In genomic region chr2:8817219-8817618, GRCh38 we compare ENCODE assay signal across 2 cellular contexts.
TF ChIP-seq lines count a peak whose summit lies in the region.

No MANE protein-coding gene starts in this region.

TF ChIP-seq in HepG2, 621 proteins besides CTCF, POLR2A, EP300 and RAD21:
- TF ChIP-seq MAFF (IDR thresholded peaks at IDR 0.05; ENCODE audit: low read depth, low read length) (peak; percentile 81), JARID2 (CRISPR knock-in tag; IDR thresholded peaks at IDR 0.05; ENCODE audit: insufficient replicate concordance) (no peak), GPN1 (CRISPR knock-in tag; IDR thresholded peaks at IDR 0.05; ENCODE audit: borderline replicate concordance) (no peak), MAFK (conservative IDR thresholded peaks at IDR 0.05 in 1 of 2, IDR thresholded peaks at IDR 0.05 in 1 of 2; ENCODE audit: low read length in 2 of 2) (peak; percentile 81 to 86), ZFP36L1 (CRISPR knock-in tag; IDR thresholded peaks at IDR 0.05) (no peak)

TF ChIP-seq in K562, 482 proteins besides CTCF, POLR2A, EP300 and RAD21:
- TF ChIP-seq FOXJ3 (CRISPR knock-in tag; IDR thresholded peaks at IDR 0.05), result no peak
- TF ChIP-seq, protein P1, sequence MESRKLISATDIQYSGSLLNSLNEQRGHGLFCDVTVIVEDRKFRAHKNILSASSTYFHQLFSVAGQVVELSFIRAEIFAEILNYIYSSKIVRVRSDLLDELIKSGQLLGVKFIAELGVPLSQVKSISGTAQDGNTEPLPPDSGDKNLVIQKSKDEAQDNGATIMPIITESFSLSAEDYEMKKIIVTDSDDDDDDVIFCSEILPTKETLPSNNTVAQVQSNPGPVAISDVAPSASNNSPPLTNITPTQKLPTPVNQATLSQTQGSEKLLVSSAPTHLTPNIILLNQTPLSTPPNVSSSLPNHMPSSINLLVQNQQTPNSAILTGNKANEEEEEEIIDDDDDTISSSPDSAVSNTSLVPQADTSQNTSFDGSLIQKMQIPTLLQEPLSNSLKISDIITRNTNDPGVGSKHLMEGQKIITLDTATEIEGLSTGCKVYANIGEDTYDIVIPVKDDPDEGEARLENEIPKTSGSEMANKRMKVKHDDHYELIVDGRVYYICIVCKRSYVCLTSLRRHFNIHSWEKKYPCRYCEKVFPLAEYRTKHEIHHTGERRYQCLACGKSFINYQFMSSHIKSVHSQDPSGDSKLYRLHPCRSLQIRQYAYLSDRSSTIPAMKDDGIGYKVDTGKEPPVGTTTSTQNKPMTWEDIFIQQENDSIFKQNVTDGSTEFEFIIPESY (CRISPR knock-in tag; IDR thresholded peaks at IDR 0.05), result no peak
- TF ChIP-seq ZNF316 (IDR thresholded peaks at IDR 0.05), result peak; percentile 83
- TF ChIP-seq ZNF589 (CRISPR knock-in tag; IDR thresholded peaks at IDR 0.05; ENCODE audit: low read depth), result no peak
- TF ChIP-seq, protein P2, sequence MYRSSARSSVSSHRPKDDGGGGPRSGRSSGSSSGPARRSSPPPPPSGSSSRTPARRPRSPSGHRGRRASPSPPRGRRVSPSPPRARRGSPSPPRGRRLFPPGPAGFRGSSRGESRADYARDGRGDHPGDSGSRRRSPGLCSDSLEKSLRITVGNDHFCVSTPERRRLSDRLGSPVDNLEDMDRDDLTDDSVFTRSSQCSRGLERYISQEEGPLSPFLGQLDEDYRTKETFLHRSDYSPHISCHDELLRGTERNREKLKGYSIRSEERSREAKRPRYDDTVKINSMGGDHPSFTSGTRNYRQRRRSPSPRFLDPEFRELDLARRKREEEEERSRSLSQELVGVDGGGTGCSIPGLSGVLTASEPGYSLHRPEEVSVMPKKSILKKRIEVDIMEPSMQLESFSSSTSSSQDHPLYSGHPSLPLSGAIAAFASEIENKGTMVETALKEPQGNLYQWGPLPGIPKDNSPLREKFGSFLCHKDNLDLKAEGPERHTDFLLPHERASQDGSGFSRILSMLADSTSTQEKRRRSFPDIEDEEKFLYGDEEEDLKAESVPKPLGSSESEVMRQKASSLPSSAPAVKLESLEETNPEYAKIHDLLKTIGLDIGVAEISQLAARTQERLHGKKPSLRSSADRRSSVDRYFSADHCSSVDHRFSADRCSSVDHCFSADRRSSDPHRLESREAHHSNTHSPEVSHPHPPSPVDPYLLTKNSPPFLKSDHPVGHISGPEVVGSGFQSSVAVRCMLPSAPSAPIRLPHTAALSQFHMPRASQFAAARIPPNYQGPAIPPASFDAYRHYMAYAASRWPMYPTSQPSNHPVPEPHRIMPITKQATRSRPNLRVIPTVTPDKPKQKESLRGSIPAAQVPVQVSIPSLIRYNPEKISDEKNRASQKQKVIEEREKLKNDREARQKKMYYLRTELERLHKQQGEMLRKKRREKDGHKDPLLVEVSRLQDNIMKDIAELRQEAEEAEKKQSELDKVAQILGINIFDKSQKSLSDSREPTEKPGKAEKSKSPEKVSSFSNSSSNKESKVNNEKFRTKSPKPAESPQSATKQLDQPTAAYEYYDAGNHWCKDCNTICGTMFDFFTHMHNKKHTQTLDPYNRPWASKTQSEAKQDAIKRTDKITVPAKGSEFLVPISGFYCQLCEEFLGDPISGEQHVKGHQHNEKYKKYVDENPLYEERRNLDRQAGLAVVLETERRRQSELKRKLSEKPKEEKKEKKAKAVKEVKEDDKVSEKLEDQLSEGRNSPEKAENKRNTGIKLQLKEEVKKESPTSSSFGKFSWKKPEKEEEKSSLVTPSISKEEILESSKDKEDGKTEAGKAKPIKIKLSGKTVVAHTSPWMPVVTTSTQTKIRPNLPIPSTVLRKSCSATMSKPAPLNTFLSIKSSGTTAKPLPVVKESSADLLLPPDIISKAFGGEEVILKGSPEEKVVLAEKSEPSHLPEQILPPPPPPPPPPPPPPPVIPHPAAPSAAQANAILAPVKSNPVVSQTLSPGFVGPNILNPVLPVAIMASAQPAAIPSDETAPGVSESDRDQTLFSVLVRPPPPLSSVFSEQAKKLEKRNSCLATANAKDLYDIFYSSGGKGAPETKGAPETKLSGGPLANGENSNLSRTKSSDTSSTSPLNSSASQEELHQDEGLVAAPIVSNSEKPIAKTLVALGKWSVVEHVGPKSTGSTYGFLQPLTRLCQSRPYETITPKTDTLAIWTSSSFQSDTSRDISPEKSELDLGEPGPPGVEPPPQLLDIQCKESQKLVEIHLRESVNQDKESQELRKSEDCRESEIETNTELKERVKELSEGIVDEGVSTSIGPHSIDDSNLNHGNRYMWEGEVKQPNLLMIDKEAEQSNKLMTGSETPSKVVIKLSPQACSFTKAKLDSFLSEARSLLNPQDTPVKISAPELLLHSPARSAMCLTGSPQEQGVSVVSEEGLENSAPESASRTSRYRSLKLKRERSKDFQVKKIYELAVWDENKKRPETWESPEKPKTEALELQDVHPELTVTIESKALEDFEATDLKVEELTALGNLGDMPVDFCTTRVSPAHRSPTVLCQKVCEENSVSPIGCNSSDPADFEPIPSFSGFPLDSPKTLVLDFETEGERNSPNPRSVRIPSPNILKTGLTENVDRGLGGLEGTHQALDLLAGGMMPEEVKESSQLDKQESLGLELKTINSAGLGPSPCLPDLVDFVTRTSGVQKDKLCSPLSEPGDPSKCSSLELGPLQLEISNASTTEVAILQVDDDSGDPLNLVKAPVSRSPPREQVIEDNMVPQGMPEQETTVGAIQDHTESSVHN (IDR thresholded peaks at IDR 0.05; ENCODE audit: borderline replicate concordance in 1 of 2, low read depth in 1 of 2), result no peak
- TF ChIP-seq ZEB2 (IDR thresholded peaks at IDR 0.05), result no peak
- TF ChIP-seq SMAD2 (IDR thresholded peaks at IDR 0.05; ENCODE audit: low read depth, low read length), result no peak
- peak; percentile 30; the same call in 1 of the 2 replicates for TF ChIP-seq MAFG (tag; conservative IDR thresholded peaks at IDR 0.05)
- peak; percentile 75; the same call in 1 of the 2 replicates for TF ChIP-seq C11orf30 (IDR thresholded peaks at IDR 0.05; ENCODE audit: low read depth)
- TF ChIP-seq MAFF (IDR thresholded peaks at IDR 0.05; ENCODE audit: low read length), result peak; percentile 15; the same call in 1 of the 2 replicates
